In genomic region chr5:133423618-133424282, GRCh38 we compare ENCODE assay signal across 8 cellular contexts.
DNase-seq lines count a peak whose midpoint lies in the region; ATAC-seq and TF ChIP-seq lines count a peak whose summit lies in the region.

No MANE protein-coding gene starts in this region.

- H3K27ac ChIP-seq in right lobe of liver = no peak overlapping the region

- no peaks in the 10 kb centered on the region for H4K20me1 ChIP-seq in Loucy (ENCODE audit: insufficient read depth, low read length, poor library complexity, severe bottlenecking)

- intact Hi-C loops in right lobe of liver (cut with DNase I) = no loop called here

- no peaks in the 10 kb centered on the region for H3K79me2 ChIP-seq in Loucy (ENCODE audit: insufficient read depth, low read length)

- H3K4me1 ChIP-seq in Loucy (ENCODE audit: insufficient read depth, low read length, poor library complexity, severe bottlenecking) (no peaks in the 10 kb centered on the region), right lobe of liver (no peaks in the 10 kb centered on the region)

- no peak overlapping the region for H3K4me2 ChIP-seq in Loucy (ENCODE audit: low read depth, low read length, poor library complexity, severe bottlenecking)

- H3K9me3 ChIP-seq in Loucy (ENCODE audit: insufficient read depth, low read depth, low read length) = no peaks in the 10 kb centered on the region
- no peaks in the 10 kb centered on the region for H3K9me3 ChIP-seq in right lobe of liver

- TF ChIP-seq CTCF in Loucy (conservative IDR thresholded peaks at IDR 0.05; ENCODE audit: low read length) = peak; percentile 68
- peak in 3 of 4 donors; percentile 94 to 98 (median 97) for TF ChIP-seq CTCF in right lobe of liver (IDR thresholded peaks at IDR 0.05)

- no peaks in the 10 kb centered on the region for H3F3A ChIP-seq in Loucy (ENCODE audit: low read depth)

- H3K36me3 ChIP-seq in Loucy (ENCODE audit: insufficient read depth, low read length) (no peaks in the 10 kb centered on the region), right lobe of liver (no peaks in the 10 kb centered on the region)

- H3K27me3 ChIP-seq in Loucy (ENCODE audit: insufficient read depth, low read length, poor library complexity, severe bottlenecking) (no peaks in the 10 kb centered on the region), right lobe of liver (no peaks in the 10 kb centered on the region)

- TF ChIP-seq POLR2A in right lobe of liver (IDR thresholded peaks at IDR 0.05) = no peak

- no peak overlapping the region for H3K9ac ChIP-seq in Loucy (ENCODE audit: low read depth, low read length, poor library complexity, severe bottlenecking)

- no peaks in the 10 kb centered on the region for H3K9me2 ChIP-seq in Loucy (replicated peaks; ENCODE audit: low read depth, low read length)

- 16% methylated on average over 9 of the region's 30 CpGs for WGBS in right lobe of liver (ENCODE audit: insufficient coverage, low coverage, low lambda C conversion rate, missing lambda C conversion rate)

- DNase-seq in DMS53 (lab: John Stamatoyannopoulos, UW) (peak; percentile 78), cerebellum (ENCODE audit: low spot score) (peak; percentile 26), right lobe of liver (peak; percentile 73 to 79 (median 74)), NCI-H2171 treated with DMSO at 0.1 percent for 48 hours (lab: John Stamatoyannopoulos, UW) (no peak)
- peak; percentile 20 for DNase-seq in stimulated activated CD8-positive, alpha-beta memory T cell treated with anti-CD3 and anti-CD28 coated beads, Interleukin-12 subunit alpha, Interleukin-12 subunit beta, amount 100 ng/mL, for 4 hours (ENCODE audit: low read depth)

- H2AFZ ChIP-seq in Loucy (ENCODE audit: low read length) = no peak overlapping the region; the same call in 1 of the 2 replicates

- H3K4me3 ChIP-seq in Loucy (ENCODE audit: low read length, poor library complexity, severe bottlenecking) (no peak overlapping the region), right lobe of liver (no peak overlapping the region)

- ATAC-seq in GM21528 (IDR thresholded peaks at IDR 0.05; ENCODE audit: low FRiP score, unreplicated experiment) (peak; percentile 59), right lobe of liver (peak; percentile 91 to 96 (median 95))
- peak; percentile 83 to 89 for ATAC-seq in activated CD4-positive, CD25-positive, alpha-beta regulatory T cell treated with anti-CD3 and anti-CD28 coated beads, Interleukin-2, amount 50 U/mL, for 24 hours
